ENCODE assay signal across 9 cellular contexts in genomic region chr18:59927246-59927825, GRCh38. TPM values are rescaled to one million over a fixed set of nuclear protein-coding genes. Genes with fewer than 3 reads are reported as not detected.
A peak's percentile ranks its signal among the peaks of the same experiment; 100 is the strongest.
DNase-seq lines count a peak whose midpoint lies in the region; ATAC-seq and TF ChIP-seq lines count a peak whose summit lies in the region.
"Had no signal": no experiment of that assay in that cellular context is flagged by ENCODE, and none has a peak within 500 bp of the region (broad histone marks: within the 10 kb centered on the region; RNA-seq: fewer than 3 reads in every experiment).

No MANE protein-coding gene starts in this region.

- intact Hi-C loops in mammary epithelial cell (cut with micrococcal nuclease) = loop anchor here (2.0 kb wide), 1 partner anchor 25 kb away; no protein-coding TSS in a partner anchor
- intact Hi-C loops in CD4-positive, alpha-beta memory T cell (cut with micrococcal nuclease) = no loop called here

- H3K4me3 ChIP-seq in mammary epithelial cell (replicated peaks in 1 of 3; ENCODE audit: insufficient read depth in 1 of 3, low read depth in 2 of 3, low read length in 3 of 3) = no peak overlapping the region
- no peak overlapping the region for H3K4me3 ChIP-seq in CD4-positive, alpha-beta memory T cell (ENCODE audit: low read length in 2 of 2)
- H3K4me3 ChIP-seq: SJSA1 had no signal

- DNase-seq in CD1c-positive myeloid dendritic cell (ENCODE audit: extremely low spot score) = peak; percentile 60
- peak; percentile 19 for DNase-seq in GM19240 (ENCODE audit: insufficient read length, low spot score)
- DNase-seq in mammary epithelial cell = peak; percentile 97
- no peak for DNase-seq in HFFc6
- DNase-seq in occipital lobe (lab: John Stamatoyannopoulos, UW) = no peak
- no peak for DNase-seq in CD4-positive, alpha-beta memory T cell
- DNase-seq in SIG-M5 treated with dmso at 0.1 percent for 504 hours (lab: John Stamatoyannopoulos, UW; ENCODE audit: unreplicated experiment) = no peak

- no peaks in the 10 kb centered on the region for H3K9me3 ChIP-seq in mammary epithelial cell (replicated peaks; ENCODE audit: insufficient read depth, low read length)
- H3K9me3 ChIP-seq in CD4-positive, alpha-beta memory T cell (ENCODE audit: control insufficient read depth in 1 of 2, low read length in 2 of 2) = no peaks in the 10 kb centered on the region
- H3K9me3 ChIP-seq: SJSA1 had no signal

- no peak overlapping the region for H3K4me3 Mint-ChIP-seq in HFFc6
- H3K4me3 Mint-ChIP-seq in CD4-positive, alpha-beta memory T cell = no peak overlapping the region

- peak overlapping the region; percentile 3 for H3K4me2 ChIP-seq in mammary epithelial cell (ENCODE audit: insufficient read depth, low read depth, low read length)

- WGBS in mammary epithelial cell (ENCODE audit: low coverage, missing lambda C conversion rate) = 42% methylated on average over 5 of the region's 5 CpGs

- no peaks in the 10 kb centered on the region for H4K20me1 ChIP-seq in mammary epithelial cell (ENCODE audit: insufficient read depth, low read length)

- TF ChIP-seq CTCF in mammary epithelial cell (conservative IDR thresholded peaks at IDR 0.05 in 1 of 2, IDR thresholded peaks at IDR 0.05 in 1 of 2; ENCODE audit: extremely low read depth in 1 of 2, insufficient read depth in 1 of 2, low read depth in 1 of 2, low read length in 2 of 2) (no peak), HFFc6 (IDR thresholded peaks at IDR 0.05) (no peak)

- dilution Hi-C loops in mammary epithelial cell (cut with HindIII; ENCODE audit: low sequenced_read_pairs) = no loop called here

- CTCF ChIA-PET in mammary epithelial cell (lab: Charles Lee; ENCODE audit: low non-redundant PET) = interaction anchor here (0.6 to 0.7 kb wide), 3 partner anchors 487 to 1562 kb away, joined by 3 to 7 read pairs (median 6); no protein-coding TSS in a partner anchor
- CTCF ChIA-PET in CD4-positive, alpha-beta memory T cell (lab: Charles Lee; ENCODE audit: partially characterized antibody) = no interaction called here

- peaks cover 24% of the 10 kb centered on the region for H3K27me3 Mint-ChIP-seq in HFFc6 (ENCODE audit: insufficient read depth)
- H3K27me3 Mint-ChIP-seq in CD4-positive, alpha-beta memory T cell = peaks cover 0 to 2% of the 10 kb centered on the region in 2 donors

- H2AFZ ChIP-seq in mammary epithelial cell (ENCODE audit: low read depth, low read length) = peak overlapping the region; percentile 16

- no peaks in the 10 kb centered on the region for H3K4me1 Mint-ChIP-seq in HFFc6 (ENCODE audit: low read depth)
- H3K4me1 Mint-ChIP-seq in CD4-positive, alpha-beta memory T cell = peaks cover 0 to 5% (median 3%) of the 10 kb centered on the region in 4 donors

- no peaks in the 10 kb centered on the region for H3K9me3 Mint-ChIP-seq in HFFc6
- H3K9me3 Mint-ChIP-seq in CD4-positive, alpha-beta memory T cell = no peaks in the 10 kb centered on the region

- H3K27ac ChIP-seq in mammary epithelial cell (ENCODE audit: insufficient read depth, low read depth, low read length) = peak overlapping the region; percentile 5
- no peak overlapping the region for H3K27ac ChIP-seq in CD4-positive, alpha-beta memory T cell (ENCODE audit: low read depth, low read length)
- H3K27ac ChIP-seq: SJSA1 had no signal

- no peaks in the 10 kb centered on the region for H3K36me3 ChIP-seq in mammary epithelial cell (ENCODE audit: insufficient read depth, low read length)
- H3K36me3 ChIP-seq in CD4-positive, alpha-beta memory T cell (ENCODE audit: insufficient read depth, low read length) = no peaks in the 10 kb centered on the region
- H3K36me3 ChIP-seq: SJSA1 had no signal

- ATAC-seq in HG03097 (IDR thresholded peaks at IDR 0.05; ENCODE audit: low FRiP score, unreplicated experiment) = peak; percentile 75

- H3K4me1 ChIP-seq in mammary epithelial cell (ENCODE audit: insufficient read depth, low read length) = peaks cover 29% of the 10 kb centered on the region
- no peaks in the 10 kb centered on the region for H3K4me1 ChIP-seq in CD4-positive, alpha-beta memory T cell (ENCODE audit: insufficient read depth, low read length)

- in situ Hi-C loops in mammary epithelial cell (cut with MboI; ENCODE audit: low sequenced_read_pairs in 2 of 2) = no loop called here

- no peak overlapping the region for H3K27ac Mint-ChIP-seq in HFFc6
- H3K27ac Mint-ChIP-seq in CD4-positive, alpha-beta memory T cell = no peak overlapping the region

- H3K79me2 ChIP-seq in mammary epithelial cell (ENCODE audit: insufficient read depth, low read length) = no peaks in the 10 kb centered on the region

- POLR2A ChIA-PET in CD4-positive, alpha-beta memory T cell (lab: Charles Lee; ENCODE audit: partially characterized antibody) = no interaction called here

- H3K27me3 ChIP-seq in mammary epithelial cell (ENCODE audit: insufficient read depth, low read length) = no peaks in the 10 kb centered on the region
- H3K27me3 ChIP-seq in CD4-positive, alpha-beta memory T cell (ENCODE audit: insufficient read depth, low read length) = no peaks in the 10 kb centered on the region
- H3K27me3 ChIP-seq: SJSA1 had no signal

- no peak overlapping the region for H3K9ac ChIP-seq in mammary epithelial cell (ENCODE audit: insufficient read depth, low read length)

- H3K36me3 Mint-ChIP-seq in HFFc6 (ENCODE audit: low read depth) = no peaks in the 10 kb centered on the region
- no peaks in the 10 kb centered on the region for H3K36me3 Mint-ChIP-seq in CD4-positive, alpha-beta memory T cell

- BruUV-seq in mammary epithelial cell (replicated peaks; lab: Mats Ljungman, UMichigan) = no TSS peak

RNA-seq across cellular contexts. Expression of gene PMAIP1, which starts 27.5 kb away (rescaled TPM):
- 10 to 100 TPM; 17.8 to 34.3 TPM for total RNA-seq in mammary epithelial cell
- polyA plus RNA-seq in mammary epithelial cell = 14.4 TPM
- polyA minus RNA-seq in mammary epithelial cell = 4.2 TPM
- total RNA-seq in HFFc6 (2021; fragmentation: NEBNext Ultra II Directional; extraction: Animal tissue kit (Norgen Biotek cat#: 25700)) = 10 to 100 TPM in 1 of 6 experiments, 1 to 10 TPM in 5; 4.6 to 10.1 (median 5.9) TPM
- total RNA-seq in occipital lobe = 1.4 TPM
- 1 to 10 TPM; 8.8 to 9.3 TPM for total RNA-seq in CD4-positive, alpha-beta memory T cell
- polyA plus RNA-seq in CD4-positive, alpha-beta memory T cell = 10 to 100 TPM in 1 of 2 donors, 1 to 10 TPM in 1; 6.7 to 39.6 TPM

Comparison
In these comparisons a context has a peak if more than half of its experiments do, and no peak if none do; other contexts are left out.
1. DNase-seq: peak in CD1c-positive myeloid dendritic cell (single experiment), GM19240 (single experiment) and mammary epithelial cell (single experiment); none in HFFc6 (single experiment), occipital lobe (single experiment), CD4-positive, alpha-beta memory T cell (0 of 5) and SIG-M5 treated with dmso at 0.1 percent for 504 hours (single experiment).